In the genomic region with DNA sequence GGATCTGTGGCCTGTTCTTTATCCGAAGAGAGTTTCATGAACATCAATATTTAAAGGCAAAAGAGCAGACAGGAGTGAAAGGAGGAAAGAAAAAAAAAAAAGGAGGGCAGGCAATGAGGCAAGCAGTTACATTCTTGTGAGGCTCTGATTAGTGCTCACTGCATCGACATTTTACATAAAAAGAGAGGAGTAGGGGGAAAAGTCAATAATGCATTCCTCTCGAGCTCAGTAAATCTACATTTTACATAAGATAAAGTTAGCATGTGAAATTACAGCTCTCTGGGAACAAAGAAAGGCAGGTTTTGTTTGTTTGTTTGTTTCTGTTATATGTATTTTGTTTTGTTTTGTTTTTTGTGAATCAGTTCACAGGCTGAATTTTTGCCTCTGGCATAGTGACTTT, we compare ENCODE assay signal across 1 cellular context.
TF ChIP-seq lines count a peak whose summit lies in the region.

No MANE protein-coding gene starts in this region.

TF ChIP-seq in A549, 52 proteins besides CTCF, POLR2A, EP300 and RAD21 (continued from another document):
- TF ChIP-seq EHF (CRISPR knock-in tag; IDR thresholded peaks at IDR 0.05) = no peak
- TF ChIP-seq CHD4 (IDR thresholded peaks at IDR 0.05; ENCODE audit: borderline replicate concordance) = no peak
- TF ChIP-seq SREBF2 (IDR thresholded peaks at IDR 0.05) = no peak
- TF ChIP-seq FOSB (CRISPR knock-in tag; IDR thresholded peaks at IDR 0.05) = no peak
- TF ChIP-seq, protein P1, sequence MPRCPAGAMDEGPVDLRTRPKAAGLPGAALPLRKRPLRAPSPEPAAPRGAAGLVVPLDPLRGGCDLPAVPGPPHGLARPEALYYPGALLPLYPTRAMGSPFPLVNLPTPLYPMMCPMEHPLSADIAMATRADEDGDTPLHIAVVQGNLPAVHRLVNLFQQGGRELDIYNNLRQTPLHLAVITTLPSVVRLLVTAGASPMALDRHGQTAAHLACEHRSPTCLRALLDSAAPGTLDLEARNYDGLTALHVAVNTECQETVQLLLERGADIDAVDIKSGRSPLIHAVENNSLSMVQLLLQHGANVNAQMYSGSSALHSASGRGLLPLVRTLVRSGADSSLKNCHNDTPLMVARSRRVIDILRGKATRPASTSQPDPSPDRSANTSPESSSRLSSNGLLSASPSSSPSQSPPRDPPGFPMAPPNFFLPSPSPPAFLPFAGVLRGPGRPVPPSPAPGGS (IDR thresholded peaks at IDR 0.05) = no peak
- TF ChIP-seq TFCP2L1 (CRISPR knock-in tag; IDR thresholded peaks at IDR 0.05) = no peak
- no peak for TF ChIP-seq HDAC2 (IDR thresholded peaks at IDR 0.05)
